1 cellular context compared by ENCODE assay signal in genomic region chr17:28993645-28994426, GRCh38.
A peak's percentile ranks its signal among the peaks of the same experiment; 100 is the strongest.
TF ChIP-seq lines count a peak whose summit lies in the region.

No MANE protein-coding gene starts in this region.

TF ChIP-seq in HepG2, 621 proteins besides CTCF, POLR2A, EP300 and RAD21 (continued from another document and continues in another):
- no peak for TF ChIP-seq ZBTB10 (CRISPR knock-in tag; IDR thresholded peaks at IDR 0.05; ENCODE audit: borderline replicate concordance)
- no peak for TF ChIP-seq CREM (IDR thresholded peaks at IDR 0.05)
- TF ChIP-seq CREM (CRISPR knock-in tag; IDR thresholded peaks at IDR 0.05): no peak
- TF ChIP-seq SNAPC2 (CRISPR knock-in tag; IDR thresholded peaks at IDR 0.05): no peak
- TF ChIP-seq CREB3 (CRISPR knock-in tag; IDR thresholded peaks at IDR 0.05): no peak
- TF ChIP-seq NFRKB (IDR thresholded peaks at IDR 0.05): no peak
- no peak for TF ChIP-seq ZNF878 (CRISPR knock-in tag; IDR thresholded peaks at IDR 0.05)
- no peak for TF ChIP-seq AFF4 (CRISPR knock-in tag; IDR thresholded peaks at IDR 0.05)
- TF ChIP-seq CEBPZ (IDR thresholded peaks at IDR 0.05; ENCODE audit: low read length): no peak
- TF ChIP-seq TOPORS (CRISPR knock-in tag; IDR thresholded peaks at IDR 0.05): no peak
- TF ChIP-seq ZNF296 (CRISPR knock-in tag; conservative IDR thresholded peaks at IDR 0.05): no peak
- TF ChIP-seq ZNF704 (CRISPR knock-in tag; IDR thresholded peaks at IDR 0.05; ENCODE audit: borderline replicate concordance): no peak
- no peak for TF ChIP-seq ZNF558 (CRISPR knock-in tag; IDR thresholded peaks at IDR 0.05; ENCODE audit: borderline replicate concordance)
- TF ChIP-seq ZFP62 (CRISPR knock-in tag; IDR thresholded peaks at IDR 0.05): no peak
- TF ChIP-seq HDAC1 (CRISPR knock-in tag; IDR thresholded peaks at IDR 0.05): 0 out of 2 replicates have a peak, but pooled peaks have one; percentile 23
- no peak for TF ChIP-seq ZFAT (CRISPR knock-in tag; conservative IDR thresholded peaks at IDR 0.05)
- TF ChIP-seq TRIM24 (CRISPR knock-in tag; IDR thresholded peaks at IDR 0.05): no peak
- TF ChIP-seq AHDC1 (CRISPR knock-in tag; IDR thresholded peaks at IDR 0.05; ENCODE audit: borderline replicate concordance): no peak
- no peak for TF ChIP-seq SP1 (IDR thresholded peaks at IDR 0.05)
- no peak for TF ChIP-seq SP1 (CRISPR knock-in tag; IDR thresholded peaks at IDR 0.05)
- no peak for TF ChIP-seq TFAP4 (IDR thresholded peaks at IDR 0.05; ENCODE audit: borderline replicate concordance, low read depth)
- TF ChIP-seq STAT5B (CRISPR knock-in tag; IDR thresholded peaks at IDR 0.05): no peak
- no peak for TF ChIP-seq SSRP1 (CRISPR knock-in tag; IDR thresholded peaks at IDR 0.05)
- no peak for TF ChIP-seq FOXA3 (CRISPR knock-in tag; IDR thresholded peaks at IDR 0.05)
- TF ChIP-seq SETDB1 (CRISPR knock-in tag; IDR thresholded peaks at IDR 0.05; ENCODE audit: borderline replicate concordance): no peak
- no peak for TF ChIP-seq ZNF281 (CRISPR knock-in tag; IDR thresholded peaks at IDR 0.05; ENCODE audit: borderline replicate concordance)
- peak; percentile 30; the same call in 1 of the 2 replicates for TF ChIP-seq RXRA (CRISPR knock-in tag; IDR thresholded peaks at IDR 0.05)
- TF ChIP-seq TGIF2 (CRISPR knock-in tag; IDR thresholded peaks at IDR 0.05): no peak
- peak; percentile 38 for TF ChIP-seq TEAD3 (CRISPR knock-in tag; optimal IDR thresholded peaks at IDR 0.05; ENCODE audit: borderline replicate concordance)
- no peak for TF ChIP-seq ZSCAN21 (CRISPR knock-in tag; IDR thresholded peaks at IDR 0.05; ENCODE audit: borderline replicate concordance)
- TF ChIP-seq GLI4 (CRISPR knock-in tag; IDR thresholded peaks at IDR 0.05; ENCODE audit: borderline replicate concordance): no peak
